Comparison of ENCODE assay signal across 18 cellular contexts in genomic region chr4:106766519-106766918, GRCh38.
"Had no signal": no experiment of that assay in that cellular context is flagged by ENCODE, and none has a peak within 500 bp of the region (broad histone marks: within the 10 kb centered on the region; RNA-seq: fewer than 3 reads in every experiment).

No MANE protein-coding gene starts in this region.

- DNase-seq: activated CD4-positive, alpha-beta memory T cell treated with anti-CD3 and anti-CD28 coated beads, Interleukin-2, amount 10 ng/mL, durations not matched to agents 7 days and 5 days; activated CD4-positive, alpha-beta T cell treated with anti-CD3 and anti-CD28 coated beads for 36 hours; activated CD8-positive, alpha-beta memory T cell treated with anti-CD3 and anti-CD28 coated beads, Interleukin-2, amount 50 U/mL, for 4 hours; activated gamma-delta T cell treated with Interleukin-2 at 50 U/mL for 16 hours; activated naive CD8-positive, alpha-beta T cell treated with anti-CD3 and anti-CD28 coated beads, Interleukin-2, amount 10 ng/mL, durations not matched to agents 7 days and 5 days; activated T-cell treated with anti-CD3 and anti-CD28 coated beads, Interleukin-2, amount 50 U/mL, for 72 hours; body of pancreas; dermis blood vessel endothelial cell; endodermal cell; erythroblast; foreskin keratinocyte; islet precursor cell; ovary; T-cell; T1000; WERI-Rb-1 had no signal

- ATAC-seq: activated CD4-positive, alpha-beta T cell treated with anti-CD3 and anti-CD28 coated beads for 36 hours; activated T-cell treated with anti-CD3 and anti-CD28 coated beads, Interleukin-2, amount 50 U/mL, for 72 hours; body of pancreas; foreskin keratinocyte; heart left ventricle; left lung; T-cell had no signal
